In genomic region chr18:46842583-46842982, GRCh38 we compare ENCODE assay signal across 20 cellular contexts.
DNase-seq lines count a peak whose midpoint lies in the region; ATAC-seq and TF ChIP-seq lines count a peak whose summit lies in the region.
"Had no signal": no experiment of that assay in that cellular context is flagged by ENCODE, and none has a peak within 500 bp of the region (broad histone marks: within the 10 kb centered on the region; RNA-seq: fewer than 3 reads in every experiment).

No MANE protein-coding gene starts in this region.

- H3K79me2 ChIP-seq in mammary epithelial cell (ENCODE audit: insufficient read depth, low read length): peaks cover 3% of the 10 kb centered on the region

- no peak overlapping the region for H3K4me3 ChIP-seq in mammary epithelial cell (replicated peaks in 1 of 3; ENCODE audit: insufficient read depth in 1 of 3, low read depth in 2 of 3, low read length in 3 of 3)
- H3K4me3 ChIP-seq: BLaER1, GM12878 had no signal

- H3K4me1 Mint-ChIP-seq in WTC11: no peaks in the 10 kb centered on the region
- H3K4me1 Mint-ChIP-seq in activated CD8-positive, alpha-beta T cell treated with anti-CD3 and anti-CD28 coated beads for 36 hours (ENCODE audit: low read depth): no peaks in the 10 kb centered on the region
- H3K4me1 Mint-ChIP-seq: CD14-positive monocyte; CD4-positive, alpha-beta memory T cell had no signal

- intact Hi-C loops in mammary epithelial cell (cut with micrococcal nuclease): no loop called here
- intact Hi-C loops in activated CD8-positive, alpha-beta T cell treated with anti-CD3 and anti-CD28 coated beads for 36 hours (cut with micrococcal nuclease): no loop called here

- no peaks in the 10 kb centered on the region for H4K20me1 ChIP-seq in mammary epithelial cell (ENCODE audit: insufficient read depth, low read length)
- H4K20me1 ChIP-seq: BLaER1 had no signal

- no peak overlapping the region for H2AFZ ChIP-seq in mammary epithelial cell (ENCODE audit: low read depth, low read length)

- 0 out of 2 replicates have a peak overlapping the region, but pooled peaks have one; percentile 47 for H3K27ac Mint-ChIP-seq in WTC11
- no peak overlapping the region for H3K27ac Mint-ChIP-seq in activated CD8-positive, alpha-beta T cell treated with anti-CD3 and anti-CD28 coated beads for 36 hours
- H3K27ac Mint-ChIP-seq: CD4-positive, alpha-beta memory T cell; HFFc6 had no signal

- WGBS in mammary epithelial cell (ENCODE audit: low coverage, missing lambda C conversion rate): 62% methylated on average over 5 of the region's 5 CpGs

- H3K9me3 ChIP-seq in mammary epithelial cell (replicated peaks; ENCODE audit: insufficient read depth, low read length): no peaks in the 10 kb centered on the region
- H3K9me3 ChIP-seq: BLaER1 had no signal

- ATAC-seq in WTC11: no peak
- peak; percentile 44 for ATAC-seq in foreskin keratinocyte
- no peak for ATAC-seq in activated CD8-positive, alpha-beta T cell treated with anti-CD3 and anti-CD28 coated beads for 36 hours
- no peak for ATAC-seq in HG02678 (IDR thresholded peaks at IDR 0.05; ENCODE audit: unreplicated experiment)
- ATAC-seq: HCT116 had no signal

- H3K27me3 Mint-ChIP-seq in WTC11 (ENCODE audit: low read depth): no peaks in the 10 kb centered on the region
- no peaks in the 10 kb centered on the region for H3K27me3 Mint-ChIP-seq in activated CD8-positive, alpha-beta T cell treated with anti-CD3 and anti-CD28 coated beads for 36 hours
- H3K27me3 Mint-ChIP-seq: CD4-positive, alpha-beta memory T cell had no signal

- in situ Hi-C loops in mammary epithelial cell (cut with MboI; ENCODE audit: low sequenced_read_pairs in 2 of 2): no loop called here
- in situ Hi-C loops in G401 (cut with HindIII; ENCODE audit: low sequenced_read_pairs): no loop called here

- CTCF ChIA-PET in WTC11 (lab: Charles Lee): no interaction called here
- CTCF ChIA-PET in mammary epithelial cell (lab: Charles Lee; ENCODE audit: low non-redundant PET): no interaction called here
- CTCF ChIA-PET in activated CD8-positive, alpha-beta T cell treated with anti-CD3 and anti-CD28 coated beads for 36 hours (lab: Charles Lee): no interaction called here

- H3K4me2 ChIP-seq in mammary epithelial cell (ENCODE audit: insufficient read depth, low read depth, low read length): no peak overlapping the region
- H3K4me2 ChIP-seq: BLaER1 had no signal

- DNase-seq in ELF-1 (ENCODE audit: low read depth, low spot score) (peak; percentile 1), WTC11 (ENCODE audit: low spot score) (no peak), mammary epithelial cell (no peak), foreskin keratinocyte (peak in 1 of 2 donors; percentile 33), G401 (ENCODE audit: low spot score) (no peak), T-helper 1 cell (no peak)
- no peak for DNase-seq in activated CD8-positive, alpha-beta T cell treated with anti-CD3 and anti-CD28 coated beads for 36 hours
- DNase-seq: 8988T; CD4-positive, alpha-beta memory T cell; DMS 273 treated with DMSO at 0.1 percent for 48 hours; GF-D8; GOT3; H7; HFFc6; KG1 had no signal

- no TSS peak for BruUV-seq in mammary epithelial cell (replicated peaks; lab: Mats Ljungman, UMichigan)

- no peak overlapping the region for H3K27ac ChIP-seq in mammary epithelial cell (ENCODE audit: insufficient read depth, low read depth, low read length)
- no peak overlapping the region for H3K27ac ChIP-seq in foreskin keratinocyte
- H3K27ac ChIP-seq: BLaER1 had no signal

- H3K27me3 ChIP-seq in mammary epithelial cell (ENCODE audit: insufficient read depth, low read length) (no peaks in the 10 kb centered on the region), foreskin keratinocyte (no peaks in the 10 kb centered on the region)
- H3K27me3 ChIP-seq: BLaER1 had no signal

- H3K36me3 Mint-ChIP-seq in WTC11: peaks cover 10% of the 10 kb centered on the region; the same call in 1 of the 2 replicates
- peaks cover 23% of the 10 kb centered on the region for H3K36me3 Mint-ChIP-seq in activated CD8-positive, alpha-beta T cell treated with anti-CD3 and anti-CD28 coated beads for 36 hours (ENCODE audit: low read depth)

- H3K4me1 ChIP-seq in mammary epithelial cell (ENCODE audit: insufficient read depth, low read length): no peaks in the 10 kb centered on the region
- H3K4me1 ChIP-seq in foreskin keratinocyte: no peaks in the 10 kb centered on the region
- H3K4me1 ChIP-seq: BLaER1 had no signal

- TF ChIP-seq CTCF in WTC11 (IDR thresholded peaks at IDR 0.05) (no peak), mammary epithelial cell (conservative IDR thresholded peaks at IDR 0.05 in 1 of 2, IDR thresholded peaks at IDR 0.05 in 1 of 2; ENCODE audit: extremely low read depth in 1 of 2, insufficient read depth in 1 of 2, low read depth in 1 of 2, low read length in 2 of 2) (no peak), foreskin keratinocyte (conservative IDR thresholded peaks at IDR 0.05) (no peak)
- TF ChIP-seq CTCF in activated CD8-positive, alpha-beta T cell treated with anti-CD3 and anti-CD28 coated beads for 36 hours (IDR thresholded peaks at IDR 0.05): no peak

- no peaks in the 10 kb centered on the region for H3K9me3 Mint-ChIP-seq in WTC11
- no peaks in the 10 kb centered on the region for H3K9me3 Mint-ChIP-seq in activated CD8-positive, alpha-beta T cell treated with anti-CD3 and anti-CD28 coated beads for 36 hours
- H3K9me3 Mint-ChIP-seq: HFFc6 had no signal

- H3K36me3 ChIP-seq in mammary epithelial cell (ENCODE audit: insufficient read depth, low read length): peaks cover 8% of the 10 kb centered on the region

- peak overlapping the region; percentile 5 for H3K9ac ChIP-seq in mammary epithelial cell (ENCODE audit: insufficient read depth, low read length)
- H3K9ac ChIP-seq: BLaER1 had no signal

- H3K4me3 Mint-ChIP-seq in WTC11: no peak overlapping the region
- H3K4me3 Mint-ChIP-seq in activated CD8-positive, alpha-beta T cell treated with anti-CD3 and anti-CD28 coated beads for 36 hours: no peak overlapping the region
- H3K4me3 Mint-ChIP-seq: CD14-positive monocyte; CD4-positive, alpha-beta memory T cell; HFFc6 had no signal

- POLR2A ChIA-PET in WTC11 (lab: Charles Lee): no interaction called here
- POLR2A ChIA-PET in activated CD8-positive, alpha-beta T cell treated with anti-CD3 and anti-CD28 coated beads for 36 hours (lab: Charles Lee): no interaction called here

- dilution Hi-C loops in mammary epithelial cell (cut with HindIII; ENCODE audit: low sequenced_read_pairs): no loop called here

TF ChIP-seq in WTC11, 78 proteins besides CTCF, POLR2A, EP300 and RAD21 (continues in another document):
- TF ChIP-seq, protein P1, sequence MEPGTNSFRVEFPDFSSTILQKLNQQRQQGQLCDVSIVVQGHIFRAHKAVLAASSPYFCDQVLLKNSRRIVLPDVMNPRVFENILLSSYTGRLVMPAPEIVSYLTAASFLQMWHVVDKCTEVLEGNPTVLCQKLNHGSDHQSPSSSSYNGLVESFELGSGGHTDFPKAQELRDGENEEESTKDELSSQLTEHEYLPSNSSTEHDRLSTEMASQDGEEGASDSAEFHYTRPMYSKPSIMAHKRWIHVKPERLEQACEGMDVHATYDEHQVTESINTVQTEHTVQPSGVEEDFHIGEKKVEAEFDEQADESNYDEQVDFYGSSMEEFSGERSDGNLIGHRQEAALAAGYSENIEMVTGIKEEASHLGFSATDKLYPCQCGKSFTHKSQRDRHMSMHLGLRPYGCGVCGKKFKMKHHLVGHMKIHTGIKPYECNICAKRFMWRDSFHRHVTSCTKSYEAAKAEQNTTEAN (CRISPR knock-in tag; IDR thresholded peaks at IDR 0.05): no peak
- no peak for TF ChIP-seq ATF1 (CRISPR knock-in tag; IDR thresholded peaks at IDR 0.05)
- TF ChIP-seq FOXK1 (CRISPR knock-in tag; IDR thresholded peaks at IDR 0.05): no peak
- no peak for TF ChIP-seq ARID4B (CRISPR knock-in tag; IDR thresholded peaks at IDR 0.05; ENCODE audit: borderline replicate concordance)
- TF ChIP-seq NFYB (CRISPR knock-in tag; conservative IDR thresholded peaks at IDR 0.05; ENCODE audit: low read depth): no peak
- TF ChIP-seq GABPB1 (CRISPR knock-in tag; IDR thresholded peaks at IDR 0.05): no peak
- no peak for TF ChIP-seq ZNF671 (CRISPR knock-in tag; IDR thresholded peaks at IDR 0.05)
- no peak for TF ChIP-seq E2F4 (CRISPR knock-in tag; IDR thresholded peaks at IDR 0.05; ENCODE audit: borderline replicate concordance, low read depth)
